In the genomic region with DNA sequence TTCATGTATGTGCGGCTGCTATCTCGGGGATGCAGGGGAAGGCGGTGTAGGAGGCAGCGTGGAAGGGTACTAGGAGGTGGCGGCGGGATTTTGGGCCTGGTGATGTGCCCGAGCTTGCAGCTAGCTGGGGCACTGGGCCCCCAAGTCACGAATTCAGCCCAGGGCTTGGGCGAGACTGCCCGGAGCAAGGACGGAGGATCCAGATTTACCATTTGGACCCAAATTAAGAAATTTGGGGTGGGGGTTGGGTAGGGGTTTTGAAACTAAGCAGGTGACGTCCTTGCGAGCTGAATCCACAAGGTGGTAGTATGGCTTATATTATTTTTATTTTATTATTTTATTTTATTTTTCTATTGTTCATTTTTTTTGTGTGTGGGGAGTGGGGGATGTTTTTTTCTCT, we compare ENCODE assay signal across 11 cellular contexts. TPM values are rescaled to one million over a fixed set of nuclear protein-coding genes. Genes with fewer than 3 reads are reported as not detected.
DNase-seq lines count a peak whose midpoint lies in the region; ATAC-seq, FAIRE-seq and TF ChIP-seq lines count a peak whose summit lies in the region.
"Had no signal": no experiment of that assay in that cellular context is flagged by ENCODE, and none has a peak within 500 bp of the region (broad histone marks: within the 10 kb centered on the region; RNA-seq: fewer than 3 reads in every experiment).

No MANE protein-coding gene starts in this region.

- no peaks in the 10 kb centered on the region for H3K4me1 ChIP-seq in kidney (ENCODE audit: control insufficient read depth in 1 of 2, insufficient read depth in 1 of 2, low read depth in 1 of 2, low read length in 2 of 2)
- H3K4me1 ChIP-seq in BE2C = no peaks in the 10 kb centered on the region

- H3K4me3 ChIP-seq in AG04450 (ENCODE audit: low read depth, low read length) (peak overlapping the region; percentile 71), kidney (ENCODE audit: low read length in 2 of 2) (peak overlapping the region; percentile 71 to 77), BE2C (ENCODE audit: low read depth, low read length) (no peak overlapping the region)

- H3K36me3 ChIP-seq in kidney (ENCODE audit: control insufficient read depth in 1 of 2, insufficient read depth in 2 of 2, low read length in 2 of 2) (no peaks in the 10 kb centered on the region), BE2C (no peaks in the 10 kb centered on the region)

- TF ChIP-seq CTCF in AG04450 (IDR thresholded peaks at IDR 0.05; ENCODE audit: low read depth, low read length) (peak; percentile 39), GM10266 (IDR thresholded peaks at IDR 0.05; ENCODE audit: control insufficient read depth, insufficient read depth, low read depth, missing control alignments) (peak; percentile 14), kidney (IDR thresholded peaks at IDR 0.05; ENCODE audit: borderline replicate concordance, extremely low read depth, insufficient read depth) (no peak), BE2C (IDR thresholded peaks at IDR 0.05; ENCODE audit: low read depth, low read length) (no peak)

- peaks cover 14% of the 10 kb centered on the region for H3K27me3 Mint-ChIP-seq in activated T-helper 17 cell treated with anti-CD3 and anti-CD28 coated beads, Interleukin-2, amount 50 U/mL, for 72 hours

- no peaks in the 10 kb centered on the region for H3K36me3 Mint-ChIP-seq in activated T-helper 17 cell treated with anti-CD3 and anti-CD28 coated beads, Interleukin-2, amount 50 U/mL, for 72 hours (ENCODE audit: low read depth)

- H3K4me3 Mint-ChIP-seq in activated T-helper 17 cell treated with anti-CD3 and anti-CD28 coated beads, Interleukin-2, amount 50 U/mL, for 72 hours = peak overlapping the region; percentile 78

- H3K9me3 Mint-ChIP-seq in activated T-helper 17 cell treated with anti-CD3 and anti-CD28 coated beads, Interleukin-2, amount 50 U/mL, for 72 hours = no peaks in the 10 kb centered on the region

- POLR2A ChIA-PET in AG04450 (lab: Yijun Ruan, JAX) = no interaction called here

- H3K27me3 ChIP-seq in AG04450 (ENCODE audit: control insufficient read depth, insufficient read depth, low read length) = no peaks in the 10 kb centered on the region
- no peaks in the 10 kb centered on the region for H3K27me3 ChIP-seq in BE2C

- CTCF ChIA-PET in AG04450 (lab: Charles Lee) = no interaction called here

- FAIRE-seq in kidney (lab: Jason Lieb, UNC) = no peak

- DNase-seq in AG04450 (ENCODE audit: low read depth, low spot score) (no peak), GM10266 (ENCODE audit: extremely low spot score) (no peak), kidney (no peak), COLO668 (lab: John Stamatoyannopoulos, UW; ENCODE audit: unreplicated experiment) (no peak), BE2C (no peak)
- DNase-seq: left colon, NCI-H226, T-helper 9 cell had no signal

- H3K27ac ChIP-seq in AG04450 (ENCODE audit: low read depth, low read length) (peak overlapping the region; percentile 57), kidney (ENCODE audit: low read depth in 2 of 2, low read length in 2 of 2) (no peak overlapping the region)

- no peaks in the 10 kb centered on the region for H3K4me1 Mint-ChIP-seq in activated T-helper 17 cell treated with anti-CD3 and anti-CD28 coated beads, Interleukin-2, amount 50 U/mL, for 72 hours

- no peak for ATAC-seq in activated T-helper 17 cell treated with anti-CD3 and anti-CD28 coated beads, Interleukin-2, amount 50 U/mL, for 72 hours (replicated peaks)
- no peak for ATAC-seq in GM18505 (IDR thresholded peaks at IDR 0.05; ENCODE audit: unreplicated experiment)
- ATAC-seq in GM18502 (IDR thresholded peaks at IDR 0.05; ENCODE audit: poor library complexity, unreplicated experiment) = no peak
- ATAC-seq: left colon had no signal

- peak overlapping the region; percentile 63 for H3K27ac Mint-ChIP-seq in activated T-helper 17 cell treated with anti-CD3 and anti-CD28 coated beads, Interleukin-2, amount 50 U/mL, for 72 hours

- intact Hi-C loops in kidney (cut with DNase I) = no loop called here

- no peaks in the 10 kb centered on the region; the same call in 1 of the 2 replicates for H3K9me3 ChIP-seq in AG04450 (ENCODE audit: control insufficient read depth, insufficient read depth, low read length)
- H3K9me3 ChIP-seq in kidney (ENCODE audit: control insufficient read depth in 1 of 2, low read length in 2 of 2) = no peaks in the 10 kb centered on the region
- H3K9me3 ChIP-seq in BE2C = no peaks in the 10 kb centered on the region

- TF ChIP-seq POLR2A in GM18505 (IDR thresholded peaks at IDR 0.05; ENCODE audit: borderline replicate concordance, extremely low read depth, insufficient read depth, insufficient read length) = no peak

- H3K9ac ChIP-seq in kidney (ENCODE audit: low read length in 2 of 2) = peak overlapping the region in 1 of 2 donors; percentile 62

RNA-seq across cellular contexts. Expression of gene NLGN4Y, which starts 1.0 kb away (rescaled TPM):
- polyA plus RNA-seq in AG04450 (2011; rRNA removed) (25.9 and 28.5 TPM in 2 replicates), kidney (ENCODE audit: insufficient read depth, low read depth, low replicate concordance) (3.7 TPM)
- 81.4 and 94.0 TPM in 2 replicates for polyA minus RNA-seq in AG04450 (2011; rRNA and poly(A)+ RNA removed)
- total RNA-seq in activated T-helper 17 cell treated with anti-CD3 and anti-CD28 coated beads, Interleukin-2, amount 50 U/mL, for 72 hours = 1 to 10 TPM; 3.2 to 4.6 TPM
- not detected for total RNA-seq in kidney
- polyA plus RNA-seq in BE2C (2012; ENCODE audit: insufficient read depth, insufficient read length, low read depth) = not detected
- total RNA-seq: left colon had no signal

Comparison
In these comparisons a context has a peak if more than half of its experiments do, and no peak if none do; other contexts are left out.
1. CTCF ChIP-seq: peak in AG04450 (single experiment) and GM10266 (single experiment); none in kidney (single experiment) and BE2C (single experiment).